9 cellular contexts compared by ENCODE assay signal in genomic region chr13:98173431-98173921, GRCh38. TPM values are rescaled to one million over a fixed set of nuclear protein-coding genes. Genes with fewer than 3 reads are reported as not detected.
DNase-seq lines count a peak whose midpoint lies in the region; ATAC-seq, FAIRE-seq and TF ChIP-seq lines count a peak whose summit lies in the region.
"Had no signal": no experiment of that assay in that cellular context is flagged by ENCODE, and none has a peak within 500 bp of the region (broad histone marks: within the 10 kb centered on the region; RNA-seq: fewer than 3 reads in every experiment).

No MANE protein-coding gene starts in this region.

- peaks cover 69% of the 10 kb centered on the region for H3K79me2 ChIP-seq in astrocyte (ENCODE audit: insufficient read depth, low read length)

- H3K4me2 ChIP-seq in astrocyte (ENCODE audit: low read length) = peak overlapping the region; percentile 78

- H3K4me3 Mint-ChIP-seq in astrocyte (ENCODE audit: unreplicated experiment) = peak overlapping the region; percentile 6

- H4K20me1 ChIP-seq in astrocyte (ENCODE audit: insufficient read depth, low read length) = no peaks in the 10 kb centered on the region

- H3K36me3 Mint-ChIP-seq in astrocyte (ENCODE audit: low read depth, unreplicated experiment) = peaks cover 7% of the 10 kb centered on the region

- no peak for TF ChIP-seq POLR2A in gastrocnemius medialis (IDR thresholded peaks at IDR 0.05)

- no peak overlapping the region for H2AFZ ChIP-seq in astrocyte (ENCODE audit: low read depth, low read length)

- peak overlapping the region; percentile 92 for H3K27ac ChIP-seq in astrocyte (ENCODE audit: low read depth, low read length)
- H3K27ac ChIP-seq in gastrocnemius medialis = peak overlapping the region; percentile 24 to 52 (median 50)

- H3K4me1 ChIP-seq in astrocyte (ENCODE audit: insufficient read depth, low read length) = peaks cover 51% of the 10 kb centered on the region
- H3K4me1 ChIP-seq in gastrocnemius medialis = peaks cover 31 to 38% of the 10 kb centered on the region in 2 donors

- H3K9me3 ChIP-seq in astrocyte (ENCODE audit: insufficient read depth, low read depth, low read length) (no peaks in the 10 kb centered on the region), gastrocnemius medialis (no peaks in the 10 kb centered on the region)

- DNase-seq in GM04503 (ENCODE audit: low read depth) (peak; percentile 99), astrocyte (ENCODE audit: low read depth) (peak; percentile 100), hepatic stellate cell (ENCODE audit: low spot score) (peak; percentile 84), gastrocnemius medialis (peak in 1 of 2 donors; percentile 16), GM13977 (ENCODE audit: low spot score) (no peak), KG1 (lab: John Stamatoyannopoulos, UW) (no peak)
- DNase-seq: stimulated activated CD4-positive, alpha-beta T cell treated with anti-CD3 and anti-CD28 coated beads, Interleukin-1b, Interleukin-23, amount 100 ng/mL, for 48 hours had no signal

- in situ Hi-C loops in gastrocnemius medialis (cut with MboI; ENCODE audit: low sequenced_read_pairs in 4 of 4) (no loop called here), GM13977 (cut with MboI; ENCODE audit: low pct_unique_long_range_greater_than_20kb, low sequenced_read_pairs, unreplicated experiment) (no loop called here)

- FAIRE-seq in astrocyte (lab: Jason Lieb, UNC) = peak; percentile 94

- peaks cover 1% of the 10 kb centered on the region for H3K9me3 Mint-ChIP-seq in astrocyte (ENCODE audit: unreplicated experiment)

- no peaks in the 10 kb centered on the region for H3K27me3 Mint-ChIP-seq in astrocyte (ENCODE audit: low read depth, unreplicated experiment)

- peak overlapping the region; percentile 76 for H3K9ac ChIP-seq in astrocyte (ENCODE audit: low read length)

- intact Hi-C loops in gastrocnemius medialis (cut with DNase I; ENCODE audit: low total_unique reads) = no loop called here

- ATAC-seq in gastrocnemius medialis (peak; percentile 36 to 38), HG02610 (IDR thresholded peaks at IDR 0.05; ENCODE audit: unreplicated experiment) (no peak), GM18907 (IDR thresholded peaks at IDR 0.05; ENCODE audit: unreplicated experiment) (no peak)

- H3K36me3 ChIP-seq in astrocyte (ENCODE audit: insufficient read depth, low read length) (no peaks in the 10 kb centered on the region), gastrocnemius medialis (no peaks in the 10 kb centered on the region)

- peak overlapping the region; percentile 98 for H3K27ac Mint-ChIP-seq in astrocyte (ENCODE audit: unreplicated experiment)

- H3K4me1 Mint-ChIP-seq in astrocyte (ENCODE audit: low read depth, unreplicated experiment) = peaks cover 71% of the 10 kb centered on the region

- H3K4me3 ChIP-seq in astrocyte (ENCODE audit: insufficient read depth, low read depth, low read length) = peak overlapping the region; percentile 20
- no peak overlapping the region for H3K4me3 ChIP-seq in gastrocnemius medialis

- H3K27me3 ChIP-seq in astrocyte (ENCODE audit: insufficient read depth, low read length) (no peaks in the 10 kb centered on the region), gastrocnemius medialis (no peaks in the 10 kb centered on the region)

- TF ChIP-seq CTCF in astrocyte (IDR thresholded peaks at IDR 0.05; ENCODE audit: insufficient read depth, low read depth, low read length) (no peak), gastrocnemius medialis (IDR thresholded peaks at IDR 0.05 in 4 of 5, conservative IDR thresholded peaks at IDR 0.05 in 1 of 5) (no peak), GM13977 (IDR thresholded peaks at IDR 0.05; ENCODE audit: extremely low read depth, insufficient read depth, missing control alignments) (no peak)

RNA-seq across cellular contexts. Expression of gene RNF113B, which starts 3.6 kb away (rescaled TPM):
- total RNA-seq in astrocyte = not detected in 2 replicates
- total RNA-seq in gastrocnemius medialis = not detected

RNA-seq across cellular contexts. Expression of gene FARP1, which starts 30.6 kb away (rescaled TPM):
- total RNA-seq in astrocyte (99.9 and 128 TPM in 2 replicates), gastrocnemius medialis (1 to 10 TPM; 3.5 to 9.8 (median 4.9) TPM)

Comparison
In these comparisons a context has a peak if more than half of its experiments do, and no peak if none do; other contexts are left out.
1. DNase-seq: peak in GM04503 (single experiment), astrocyte (single experiment) and hepatic stellate cell (single experiment); none in GM13977 (single experiment) and KG1 (single experiment).
2. ATAC-seq: peak in gastrocnemius medialis (2 of 2); none in HG02610 (single experiment) and GM18907 (single experiment).